Comparison of ENCODE assay signal across 9 cellular contexts in the genomic region with DNA sequence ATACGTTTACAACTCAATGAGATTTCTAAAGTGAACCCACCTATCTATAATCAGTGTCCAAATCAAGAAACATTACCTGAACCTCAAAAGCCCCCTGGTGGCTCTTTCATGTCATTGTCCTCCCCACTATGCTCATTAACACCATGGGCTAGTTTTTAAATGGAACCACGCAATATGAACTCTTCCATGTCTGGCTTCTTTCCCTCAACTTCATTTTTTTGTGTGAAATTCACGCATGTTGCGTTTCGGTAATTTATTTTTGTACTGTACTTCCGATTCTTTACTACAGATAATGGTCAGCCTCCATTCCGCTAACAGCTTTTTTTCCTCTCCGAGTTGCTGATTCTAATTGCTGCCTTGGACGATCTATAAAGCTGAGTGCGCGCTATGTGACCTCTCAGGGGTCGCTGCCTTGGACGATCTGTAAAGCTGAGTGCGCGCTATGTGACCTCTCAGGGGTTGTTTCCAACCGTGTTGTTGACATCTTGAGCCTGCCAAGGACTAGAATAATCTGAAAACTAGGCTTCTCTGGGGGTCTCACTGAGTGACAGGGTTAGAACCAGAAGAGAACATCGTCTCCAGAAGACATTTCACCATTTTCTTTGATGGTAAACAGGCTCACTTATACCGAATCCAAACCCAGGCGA. TPM values are rescaled to one million over a fixed set of nuclear protein-coding genes. Genes with fewer than 3 reads are reported as not detected.
DNase-seq lines count a peak whose midpoint lies in the region; ATAC-seq and TF ChIP-seq lines count a peak whose summit lies in the region.
"Had no signal": no experiment of that assay in that cellular context is flagged by ENCODE, and none has a peak within 500 bp of the region (broad histone marks: within the 10 kb centered on the region; RNA-seq: fewer than 3 reads in every experiment).

No MANE protein-coding gene starts in this region.

- intact Hi-C loops in colonic mucosa (cut with DNase I), result no loop called here

- peak overlapping the region; percentile 96 for H3K27ac ChIP-seq in colonic mucosa
- peak overlapping the region; percentile 98 to 99 for H3K27ac ChIP-seq in liver (ENCODE audit: low read depth in 1 of 2, low read length in 2 of 2)

- no peak overlapping the region for H3K27ac Mint-ChIP-seq in stimulated activated memory B cell treated with anti-CD40 and anti-IgM and Interleukin-4, amounts not matched to agents 10 μg/mL and 1 μg/mL and 100 μg/mL, for 72 hours

- WGBS in liver, result 9% methylated on average over 19 of the region's 19 CpGs

- H3K27me3 Mint-ChIP-seq in stimulated activated memory B cell treated with anti-CD40 and anti-IgM and Interleukin-4, amounts not matched to agents 10 μg/mL and 1 μg/mL and 100 μg/mL, for 72 hours, result no peaks in the 10 kb centered on the region
- H3K27me3 Mint-ChIP-seq: activated naive CD8-positive, alpha-beta T cell had no signal

- ATAC-seq in stimulated activated memory B cell treated with anti-CD40 and anti-IgM and Interleukin-4, amounts not matched to agents 10 μg/mL and 1 μg/mL and 100 μg/mL, for 72 hours, result peak; percentile 22
- ATAC-seq in GM19324 (IDR thresholded peaks at IDR 0.05; ENCODE audit: low FRiP score, unreplicated experiment), result no peak

- no peaks in the 10 kb centered on the region for H3K27me3 ChIP-seq in H7 (ENCODE audit: control insufficient read depth, insufficient read depth, low read length)
- no peaks in the 10 kb centered on the region for H3K27me3 ChIP-seq in colonic mucosa
- no peaks in the 10 kb centered on the region for H3K27me3 ChIP-seq in liver (ENCODE audit: control insufficient read depth in 4 of 4, insufficient read depth in 4 of 4, low read length in 3 of 4)

- peak; percentile 73 for TF ChIP-seq CTCF in colonic mucosa (IDR thresholded peaks at IDR 0.05)
- peak; percentile 85 for TF ChIP-seq CTCF in liver (IDR thresholded peaks at IDR 0.05; ENCODE audit: low read depth, low read length, missing input control)

- DNase-seq in DMS153 treated with DMSO at 0.1 percent for 48 hours (lab: John Stamatoyannopoulos, UW; ENCODE audit: unreplicated experiment), result peak; percentile 94
- peak; percentile 56 for DNase-seq in H7
- peak; percentile 46 for DNase-seq in NCI-H1436 treated with DMSO at 0.1 percent for 48 hours (lab: John Stamatoyannopoulos, UW)
- peak; percentile 82 for DNase-seq in SW480 (ENCODE audit: low spot score)
- peak; percentile 51 for DNase-seq in colonic mucosa

- H3K36me3 ChIP-seq in H7 (replicated peaks; ENCODE audit: control insufficient read depth, insufficient read depth, low read length) (no peaks in the 10 kb centered on the region), colonic mucosa (no peaks in the 10 kb centered on the region), liver (ENCODE audit: control insufficient read depth in 4 of 4, insufficient read depth in 3 of 4, low read depth in 1 of 4, low read length in 3 of 4) (no peaks in the 10 kb centered on the region)

- H3K9ac ChIP-seq in colonic mucosa (ENCODE audit: low read depth in 2 of 2, low read length in 2 of 2) (peak overlapping the region; percentile 69 to 71), liver (ENCODE audit: low read depth in 1 of 2, low read length in 2 of 2) (peak overlapping the region; percentile 98)

- no peak overlapping the region for H3K4me3 Mint-ChIP-seq in stimulated activated memory B cell treated with anti-CD40 and anti-IgM and Interleukin-4, amounts not matched to agents 10 μg/mL and 1 μg/mL and 100 μg/mL, for 72 hours

- H3K4me3 ChIP-seq in H7 (ENCODE audit: insufficient read depth, low read depth, low read length) (peak overlapping the region; percentile 99), colonic mucosa (peak overlapping the region; percentile 80), liver (ENCODE audit: low read depth in 1 of 3, low read length in 3 of 3) (peak overlapping the region; percentile 61 to 99 (median 62))

- peaks cover 34% of the 10 kb centered on the region for H3K4me1 Mint-ChIP-seq in stimulated activated memory B cell treated with anti-CD40 and anti-IgM and Interleukin-4, amounts not matched to agents 10 μg/mL and 1 μg/mL and 100 μg/mL, for 72 hours

- H3K4me1 ChIP-seq in colonic mucosa, result no peaks in the 10 kb centered on the region
- peaks cover 3 to 30% (median 10%) of the 10 kb centered on the region in 4 donors for H3K4me1 ChIP-seq in liver (ENCODE audit: control insufficient read depth in 4 of 4, insufficient read depth in 4 of 4, low read length in 3 of 4)

- no peaks in the 10 kb centered on the region for H3K9me3 Mint-ChIP-seq in stimulated activated memory B cell treated with anti-CD40 and anti-IgM and Interleukin-4, amounts not matched to agents 10 μg/mL and 1 μg/mL and 100 μg/mL, for 72 hours

- no peaks in the 10 kb centered on the region for H3K36me3 Mint-ChIP-seq in stimulated activated memory B cell treated with anti-CD40 and anti-IgM and Interleukin-4, amounts not matched to agents 10 μg/mL and 1 μg/mL and 100 μg/mL, for 72 hours

- TF ChIP-seq RAD21 in liver (IDR thresholded peaks at IDR 0.05), result peak; percentile 78 to 81

- H3K9me3 ChIP-seq in colonic mucosa, result no peaks in the 10 kb centered on the region
- no peaks in the 10 kb centered on the region for H3K9me3 ChIP-seq in liver (ENCODE audit: control insufficient read depth in 4 of 4, low read length in 3 of 4)

TF ChIP-seq in liver, 16 proteins besides CTCF, POLR2A, EP300 and RAD21:
- TF ChIP-seq EGR1 (IDR thresholded peaks at IDR 0.05; ENCODE audit: low read depth in 2 of 2), result no peak
- TF ChIP-seq, protein P1, sequence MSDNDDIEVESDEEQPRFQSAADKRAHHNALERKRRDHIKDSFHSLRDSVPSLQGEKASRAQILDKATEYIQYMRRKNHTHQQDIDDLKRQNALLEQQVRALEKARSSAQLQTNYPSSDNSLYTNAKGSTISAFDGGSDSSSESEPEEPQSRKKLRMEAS (IDR thresholded peaks at IDR 0.05), result no peak
- TF ChIP-seq, protein P2, sequence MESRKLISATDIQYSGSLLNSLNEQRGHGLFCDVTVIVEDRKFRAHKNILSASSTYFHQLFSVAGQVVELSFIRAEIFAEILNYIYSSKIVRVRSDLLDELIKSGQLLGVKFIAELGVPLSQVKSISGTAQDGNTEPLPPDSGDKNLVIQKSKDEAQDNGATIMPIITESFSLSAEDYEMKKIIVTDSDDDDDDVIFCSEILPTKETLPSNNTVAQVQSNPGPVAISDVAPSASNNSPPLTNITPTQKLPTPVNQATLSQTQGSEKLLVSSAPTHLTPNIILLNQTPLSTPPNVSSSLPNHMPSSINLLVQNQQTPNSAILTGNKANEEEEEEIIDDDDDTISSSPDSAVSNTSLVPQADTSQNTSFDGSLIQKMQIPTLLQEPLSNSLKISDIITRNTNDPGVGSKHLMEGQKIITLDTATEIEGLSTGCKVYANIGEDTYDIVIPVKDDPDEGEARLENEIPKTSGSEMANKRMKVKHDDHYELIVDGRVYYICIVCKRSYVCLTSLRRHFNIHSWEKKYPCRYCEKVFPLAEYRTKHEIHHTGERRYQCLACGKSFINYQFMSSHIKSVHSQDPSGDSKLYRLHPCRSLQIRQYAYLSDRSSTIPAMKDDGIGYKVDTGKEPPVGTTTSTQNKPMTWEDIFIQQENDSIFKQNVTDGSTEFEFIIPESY (IDR thresholded peaks at IDR 0.05), result no peak
- TF ChIP-seq RXRA (IDR thresholded peaks at IDR 0.05), result no peak
- TF ChIP-seq HNF4G (IDR thresholded peaks at IDR 0.05), result no peak
- no peak for TF ChIP-seq FOXA1 (IDR thresholded peaks at IDR 0.05)
- TF ChIP-seq NR2F2 (IDR thresholded peaks at IDR 0.05), result no peak
TF ChIP-seq in liver: peak in this region for 0.

RNA-seq across cellular contexts. Expression of a gene that starts 1.1 kb away (rescaled TPM):
- total RNA-seq in H7 (2014; rRNA removed; shearing (Covaris generic)), result 220 and 265 TPM in 2 replicates
- 100 to 1,000 TPM in 1 of 2 donors, 10 to 100 TPM in 1; 66.9 to 182 TPM for total RNA-seq in colonic mucosa
- total RNA-seq in liver, result 10 to 100 TPM; 39.2 to 81.2 TPM
- 10 to 100 TPM; 26.4 to 34.0 TPM for polyA plus RNA-seq in liver

RNA-seq across cellular contexts. Expression of a gene that starts 24.5 kb away (rescaled TPM):
- total RNA-seq in H7 (2014; rRNA removed; shearing (Covaris generic)), result 39.5 and 46.4 TPM in 2 replicates
- total RNA-seq in colonic mucosa, result 10 to 100 TPM; 30.4 to 36.2 TPM
- 10 to 100 TPM; 14.9 to 23.0 TPM for total RNA-seq in liver
- 10 to 100 TPM; 21.8 to 41.4 TPM for polyA plus RNA-seq in liver
